Comparison of ENCODE assay signal across 2 cellular contexts in genomic region chr19:45216677-45217076, GRCh38.
TF ChIP-seq lines count a peak whose summit lies in the region.

No MANE protein-coding gene starts in this region.

TF ChIP-seq in GM23338, 12 proteins besides CTCF, POLR2A, EP300 and RAD21:
- no peak for TF ChIP-seq STAT1 (IDR thresholded peaks at IDR 0.05; ENCODE audit: unreplicated experiment)
- TF ChIP-seq, protein P1, sequence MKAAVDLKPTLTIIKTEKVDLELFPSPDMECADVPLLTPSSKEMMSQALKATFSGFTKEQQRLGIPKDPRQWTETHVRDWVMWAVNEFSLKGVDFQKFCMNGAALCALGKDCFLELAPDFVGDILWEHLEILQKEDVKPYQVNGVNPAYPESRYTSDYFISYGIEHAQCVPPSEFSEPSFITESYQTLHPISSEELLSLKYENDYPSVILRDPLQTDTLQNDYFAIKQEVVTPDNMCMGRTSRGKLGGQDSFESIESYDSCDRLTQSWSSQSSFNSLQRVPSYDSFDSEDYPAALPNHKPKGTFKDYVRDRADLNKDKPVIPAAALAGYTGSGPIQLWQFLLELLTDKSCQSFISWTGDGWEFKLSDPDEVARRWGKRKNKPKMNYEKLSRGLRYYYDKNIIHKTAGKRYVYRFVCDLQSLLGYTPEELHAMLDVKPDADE (IDR thresholded peaks at IDR 0.05): no peak
- no peak for TF ChIP-seq NANOG (IDR thresholded peaks at IDR 0.05; ENCODE audit: borderline replicate concordance)

TF ChIP-seq in endothelial cell of umbilical vein, 7 proteins besides CTCF, POLR2A, EP300 and RAD21:
- TF ChIP-seq GATA2 (IDR thresholded peaks at IDR 0.05; ENCODE audit: insufficient read depth, insufficient read length, low read depth, low read length) (no peak), FOS (IDR thresholded peaks at IDR 0.05; ENCODE audit: borderline replicate concordance, insufficient read depth, low read length) (no peak), EZH2 (IDR thresholded peaks at IDR 0.05; ENCODE audit: borderline replicate concordance, low read depth, low read length, severe bottlenecking) (no peak), JUN (IDR thresholded peaks at IDR 0.05; ENCODE audit: borderline replicate concordance, insufficient read depth, insufficient read length, low read depth) (no peak)
- TF ChIP-seq, protein P2, sequence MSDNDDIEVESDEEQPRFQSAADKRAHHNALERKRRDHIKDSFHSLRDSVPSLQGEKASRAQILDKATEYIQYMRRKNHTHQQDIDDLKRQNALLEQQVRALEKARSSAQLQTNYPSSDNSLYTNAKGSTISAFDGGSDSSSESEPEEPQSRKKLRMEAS (IDR thresholded peaks at IDR 0.05; ENCODE audit: insufficient read depth, insufficient read length): no peak
